In the genomic region with DNA sequence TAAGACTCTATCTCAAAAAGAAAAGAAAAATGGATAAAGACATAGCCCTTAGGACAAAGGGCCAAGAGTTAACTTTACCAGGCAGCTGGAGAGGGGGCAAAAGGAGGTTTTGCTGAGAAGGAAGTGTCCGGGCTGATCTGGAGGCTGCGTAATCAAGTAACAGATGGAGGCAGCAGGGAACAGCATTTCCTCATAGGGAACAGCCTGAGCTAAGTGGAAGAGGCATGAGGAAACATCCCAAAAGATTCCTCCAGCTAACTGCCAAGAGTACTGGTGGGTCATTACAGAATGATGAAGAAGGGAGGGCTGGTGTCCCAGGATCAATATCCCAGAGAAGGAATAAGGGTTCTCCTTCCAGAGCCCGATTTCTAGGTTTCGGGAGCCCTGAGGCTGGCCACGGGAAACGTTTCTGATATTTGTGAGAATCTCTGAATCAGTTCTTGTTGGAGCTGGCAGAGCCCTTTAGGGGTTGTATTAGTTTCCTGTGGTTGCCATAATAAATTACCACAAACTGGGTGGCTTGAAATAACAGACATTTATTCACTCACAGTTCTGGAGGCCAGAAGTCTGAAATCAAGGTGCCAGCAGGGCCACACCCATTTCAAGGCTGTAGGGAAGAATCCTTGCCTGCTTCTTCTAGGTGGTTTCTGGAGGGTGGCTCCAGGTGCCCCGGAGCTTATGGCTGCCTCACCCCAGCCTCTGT, we compare ENCODE assay signal across 14 cellular contexts. TPM values are rescaled to one million over a fixed set of nuclear protein-coding genes. Genes with fewer than 3 reads are reported as not detected.
A peak's percentile ranks its signal among the peaks of the same experiment; 100 is the strongest.
DNase-seq lines count a peak whose midpoint lies in the region; ATAC-seq, FAIRE-seq and TF ChIP-seq lines count a peak whose summit lies in the region.
"Had no signal": no experiment of that assay in that cellular context is flagged by ENCODE, and none has a peak within 500 bp of the region (broad histone marks: within the 10 kb centered on the region; RNA-seq: fewer than 3 reads in every experiment).

No MANE protein-coding gene starts in this region.

- intact Hi-C loops in CD4-positive, alpha-beta memory T cell (cut with micrococcal nuclease), result no loop called here

- CTCF ChIA-PET in A549 (lab: Yijun Ruan, JAX), result interaction anchor here (1.6 to 2.6 kb wide), 3 partner anchors 13 to 117 kb away, joined by 5 to 15 read pairs (median 6); no protein-coding TSS in a partner anchor
- CTCF ChIA-PET in CD4-positive, alpha-beta memory T cell (lab: Charles Lee; ENCODE audit: partially characterized antibody), result interaction anchor here (1.0 to 1.2 kb wide), 3 partner anchors 38 to 63 kb away, joined by 3 to 5 read pairs (median 4); no protein-coding TSS in a partner anchor

- TF ChIP-seq EP300 in A549 (IDR thresholded peaks at IDR 0.05), result no peak

- peak overlapping the region; percentile 39 to 83 (median 64) for H3K27ac Mint-ChIP-seq in CD4-positive, alpha-beta memory T cell
- no peak overlapping the region for H3K27ac Mint-ChIP-seq in type B pancreatic cell

- POLR2A ChIA-PET in A549 (lab: Yijun Ruan, JAX), result no interaction called here
- POLR2A ChIA-PET in CD4-positive, alpha-beta memory T cell (lab: Charles Lee; ENCODE audit: partially characterized antibody), result no interaction called here

- DNase-seq in A549 (ENCODE audit: low read depth in 1 of 2, low spot score in 1 of 2) (no peak), SJSA1 (ENCODE audit: low read depth in 1 of 2, low spot score in 2 of 2) (no peak), myocyte (ENCODE audit: low read depth) (peak; percentile 23), type B pancreatic cell (ENCODE audit: extremely low spot score, unreplicated experiment) (no peak), D341Med (ENCODE audit: low spot score) (no peak)
- DNase-seq in CD4-positive, alpha-beta memory T cell, result no peak
- DNase-seq in stimulated activated CD4-positive, alpha-beta T cell treated with anti-CD3 and anti-CD28 coated beads, Interleukin-15, amount 100 ng/mL, for 24 hours, result no peak
- DNase-seq: activated CD4-positive, alpha-beta T cell treated with anti-CD3 and anti-CD28 coated beads for 1 hour; NCI-H1694 had no signal

- TF ChIP-seq POLR2A in A549 (IDR thresholded peaks at IDR 0.05; ENCODE audit: low read length), result no peak

- no peaks in the 10 kb centered on the region for H3K36me3 ChIP-seq in CD4-positive, alpha-beta memory T cell (ENCODE audit: insufficient read depth, low read length)
- H3K36me3 ChIP-seq in SJSA1, result no peaks in the 10 kb centered on the region

- no peak for ATAC-seq in A549
- ATAC-seq: esophagus mucosa had no signal

- TF ChIP-seq CTCF in A549 (IDR thresholded peaks at IDR 0.05) (no peak), type B pancreatic cell (conservative IDR thresholded peaks at IDR 0.05) (no peak)

- H3K27ac ChIP-seq in A549 (peak overlapping the region; percentile 95 to 100), SJSA1 (peak overlapping the region; percentile 63)
- no peak overlapping the region for H3K27ac ChIP-seq in CD4-positive, alpha-beta memory T cell (ENCODE audit: low read depth, low read length)

- 89% methylated on average over 7 of the region's 7 CpGs for WGBS in A549 (ENCODE audit: missing lambda C conversion rate)

- H3K36me3 Mint-ChIP-seq in CD4-positive, alpha-beta memory T cell, result no peaks in the 10 kb centered on the region
- H3K36me3 Mint-ChIP-seq in type B pancreatic cell, result no peaks in the 10 kb centered on the region

- peak overlapping the region in 4 of 8 donors; percentile 12 to 43 (median 30) for H3K4me3 Mint-ChIP-seq in CD4-positive, alpha-beta memory T cell
- no peak overlapping the region for H3K4me3 Mint-ChIP-seq in type B pancreatic cell
- H3K4me3 Mint-ChIP-seq: central memory CD8-positive, alpha-beta T cell had no signal

- no peak overlapping the region for H3K4me2 ChIP-seq in A549

- FAIRE-seq in A549 (lab: Jason Lieb, UNC), result no peak
- FAIRE-seq: D721Med had no signal

- H3K27me3 ChIP-seq in CD4-positive, alpha-beta memory T cell (ENCODE audit: insufficient read depth, low read length), result no peaks in the 10 kb centered on the region
- no peaks in the 10 kb centered on the region for H3K27me3 ChIP-seq in SJSA1 (replicated peaks)

- no peak for TF ChIP-seq RAD21 in A549 (conservative IDR thresholded peaks at IDR 0.05 in 1 of 2, IDR thresholded peaks at IDR 0.05 in 1 of 2)

- peaks cover 48 to 79% (median 66%) of the 10 kb centered on the region in 4 donors for H3K4me1 Mint-ChIP-seq in CD4-positive, alpha-beta memory T cell
- peaks cover 20% of the 10 kb centered on the region for H3K4me1 Mint-ChIP-seq in type B pancreatic cell (ENCODE audit: unreplicated experiment)

- H3K4me1 ChIP-seq in A549 (peaks cover 77% of the 10 kb centered on the region), SJSA1 (replicated peaks) (peaks cover 58% of the 10 kb centered on the region)
- peaks cover 74% of the 10 kb centered on the region for H3K4me1 ChIP-seq in CD4-positive, alpha-beta memory T cell (ENCODE audit: insufficient read depth, low read length)

- H3K4me3 ChIP-seq in A549 (no peak overlapping the region), SJSA1 (no peak overlapping the region)
- H3K4me3 ChIP-seq in CD4-positive, alpha-beta memory T cell (ENCODE audit: low read length in 2 of 2), result no peak overlapping the region

- H3K27me3 Mint-ChIP-seq in CD4-positive, alpha-beta memory T cell, result no peaks in the 10 kb centered on the region
- peaks cover 12% of the 10 kb centered on the region for H3K27me3 Mint-ChIP-seq in type B pancreatic cell
- H3K27me3 Mint-ChIP-seq: central memory CD8-positive, alpha-beta T cell had no signal

- no peaks in the 10 kb centered on the region for H3K9me3 Mint-ChIP-seq in CD4-positive, alpha-beta memory T cell
- H3K9me3 Mint-ChIP-seq in type B pancreatic cell, result no peaks in the 10 kb centered on the region
- H3K9me3 Mint-ChIP-seq: central memory CD8-positive, alpha-beta T cell had no signal

- H3K9me3 ChIP-seq in A549 (peaks cover 3% of the 10 kb centered on the region; the same call in 1 of the 3 replicates), SJSA1 (replicated peaks) (no peaks in the 10 kb centered on the region; the same call in 1 of the 2 replicates)
- H3K9me3 ChIP-seq in CD4-positive, alpha-beta memory T cell (ENCODE audit: control insufficient read depth in 1 of 2, low read length in 2 of 2), result no peaks in the 10 kb centered on the region

TF ChIP-seq in A549, 52 proteins besides CTCF, POLR2A, EP300 and RAD21:
- TF ChIP-seq MAZ (IDR thresholded peaks at IDR 0.05; ENCODE audit: borderline replicate concordance, low read depth, low read length), result no peak
- no peak for TF ChIP-seq MAFK (IDR thresholded peaks at IDR 0.05; ENCODE audit: partially characterized antibody)
- no peak for TF ChIP-seq HOXB5 (CRISPR knock-in tag; IDR thresholded peaks at IDR 0.05)
- TF ChIP-seq, protein P1, sequence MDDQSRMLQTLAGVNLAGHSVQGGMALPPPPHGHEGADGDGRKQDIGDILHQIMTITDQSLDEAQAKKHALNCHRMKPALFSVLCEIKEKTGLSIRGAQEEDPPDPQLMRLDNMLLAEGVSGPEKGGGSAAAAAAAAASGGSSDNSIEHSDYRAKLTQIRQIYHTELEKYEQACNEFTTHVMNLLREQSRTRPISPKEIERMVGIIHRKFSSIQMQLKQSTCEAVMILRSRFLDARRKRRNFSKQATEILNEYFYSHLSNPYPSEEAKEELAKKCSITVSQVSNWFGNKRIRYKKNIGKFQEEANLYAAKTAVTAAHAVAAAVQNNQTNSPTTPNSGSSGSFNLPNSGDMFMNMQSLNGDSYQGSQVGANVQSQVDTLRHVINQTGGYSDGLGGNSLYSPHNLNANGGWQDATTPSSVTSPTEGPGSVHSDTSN (IDR thresholded peaks at IDR 0.05), result no peak
- no peak for TF ChIP-seq SMC3 (IDR thresholded peaks at IDR 0.05)
- TF ChIP-seq HDAC2 (IDR thresholded peaks at IDR 0.05), result 0 out of 2 replicates have a peak, but pooled peaks have one; percentile 50
- TF ChIP-seq JUNB (IDR thresholded peaks at IDR 0.05), result no peak
- TF ChIP-seq EHMT2 (IDR thresholded peaks at IDR 0.05; ENCODE audit: low read depth), result no peak
- TF ChIP-seq ZNF302 (CRISPR knock-in tag; IDR thresholded peaks at IDR 0.05), result peak; percentile 39; the same call in 1 of the 2 replicates
- peak; percentile 95 for TF ChIP-seq KDM1A (IDR thresholded peaks at IDR 0.05; ENCODE audit: low read depth)
- TF ChIP-seq PHF8 (IDR thresholded peaks at IDR 0.05; ENCODE audit: borderline replicate concordance, low read depth), result no peak
- TF ChIP-seq CHD4 (IDR thresholded peaks at IDR 0.05; ENCODE audit: borderline replicate concordance), result 0 out of 2 replicates have a peak, but pooled peaks have one; percentile 49
- TF ChIP-seq FOSB (CRISPR knock-in tag; IDR thresholded peaks at IDR 0.05), result no peak
- TF ChIP-seq BHLHE40 (IDR thresholded peaks at IDR 0.05; ENCODE audit: low read depth, low read length), result no peak

RNA-seq across cellular contexts. Expression of a gene that starts 21.2 kb away (rescaled TPM):
- polyA plus RNA-seq in A549 (2011; rRNA removed) (54.5 and 64.7 TPM in 2 replicates), A549 (2017; fragmentation: RNase III; extraction: RNeasy Plus Mini Kit Qiagen cat#74134 plus additional on column Dnase treatment) (40.7 to 49.3 TPM (median 44.3 TPM) in 3 replicates)
- polyA plus RNA-seq in A549 (2012; cell fraction: cytosol; rRNA removed), result 53.0 and 70.6 TPM in 2 replicates
- 279 and 384 TPM in 2 replicates for polyA plus RNA-seq in A549 (2012; cell fraction: nucleus; rRNA removed)
- polyA minus RNA-seq in A549 (2011; rRNA and poly(A)+ RNA removed), result 62.7 and 126 TPM in 2 replicates
- under 1 TPM; 0.26 to 0.58 TPM for total RNA-seq in CD4-positive, alpha-beta memory T cell
- not detected for polyA plus RNA-seq in CD4-positive, alpha-beta memory T cell
- 1.4 and 5.5 TPM in 2 replicates for total RNA-seq in SJSA1 (2014; rRNA removed; shearing (Covaris generic))
- total RNA-seq in myocyte (13.5 and 14.8 TPM in 2 replicates), type B pancreatic cell (ENCODE audit: low replicate concordance) (3.8 and 9.8 TPM in 2 replicates)
- polyA plus RNA-seq in myocyte (2012), result 151 TPM
- total RNA-seq: temporal lobe had no signal

RNA-seq across cellular contexts. Expression of a gene that starts 41.3 kb away (rescaled TPM):
- polyA plus RNA-seq in A549 (2011; rRNA removed) (not detected in 2 replicates), A549 (2017; fragmentation: RNase III; extraction: RNeasy Plus Mini Kit Qiagen cat#74134 plus additional on column Dnase treatment) (not detected in 3 replicates)
- polyA plus RNA-seq in A549 (2012; cell fraction: cytosol; rRNA removed), result 0.03 and 0.09 TPM in 2 replicates
- polyA plus RNA-seq in A549 (2012; cell fraction: nucleus; rRNA removed), result 0.47 and 0.49 TPM in 2 replicates
- polyA minus RNA-seq in A549 (2011; rRNA and poly(A)+ RNA removed), result not detected in 2 replicates
- 1 to 10 TPM; 1.1 to 1.6 TPM for total RNA-seq in CD4-positive, alpha-beta memory T cell
- polyA plus RNA-seq in CD4-positive, alpha-beta memory T cell, result 100 to 1,000 TPM in 1 of 2 donors, 10 to 100 TPM in 1; 23.7 to 103 TPM
- total RNA-seq in SJSA1 (2014; rRNA removed; shearing (Covaris generic)), result not detected in 2 replicates
- total RNA-seq in myocyte (not detected in 2 replicates), type B pancreatic cell (ENCODE audit: low replicate concordance) (not detected in 2 replicates)
- polyA plus RNA-seq in myocyte (2012), result 0.08 TPM
- total RNA-seq: SK-MEL-5 had no signal
